In genomic region chr3:45166283-45166879, GRCh38 we compare ENCODE assay signal across 12 cellular contexts. TPM values are rescaled to one million over a fixed set of nuclear protein-coding genes. Genes with fewer than 3 reads are reported as not detected.
DNase-seq lines count a peak whose midpoint lies in the region; ATAC-seq and TF ChIP-seq lines count a peak whose summit lies in the region.
"Had no signal": no experiment of that assay in that cellular context is flagged by ENCODE, and none has a peak within 500 bp of the region (broad histone marks: within the 10 kb centered on the region; RNA-seq: fewer than 3 reads in every experiment).

No MANE protein-coding gene starts in this region.

- peaks cover 0 to 7% of the 10 kb centered on the region in 2 donors for H3K36me3 Mint-ChIP-seq in CD14-positive monocyte
- no peaks in the 10 kb centered on the region for H3K36me3 Mint-ChIP-seq in central memory CD8-positive, alpha-beta T cell (ENCODE audit: insufficient read depth)
- no peaks in the 10 kb centered on the region for H3K36me3 Mint-ChIP-seq in nephron (ENCODE audit: low read depth)

- intact Hi-C loops in CD14-positive monocyte (cut with micrococcal nuclease) (loop anchor here in 1 of 2 donors (2.0 to 5.0 kb wide), 3 partner anchors 102 to 1241 kb away; partner anchors contain the start of genes CCR5AS and CCRL2), IMR-90 (cut with micrococcal nuclease) (no loop called here)

- peaks cover 17% of the 10 kb centered on the region for H3K9me1 ChIP-seq in IMR-90 (ENCODE audit: insufficient read depth, low read length)

- CTCF ChIA-PET in IMR-90 (lab: Yijun Ruan, JAX): interaction anchor here (0.6 kb wide), 1 partner anchor 33 kb away, joined by 4 read pairs; no protein-coding TSS in a partner anchor

- H2AK5ac ChIP-seq in IMR-90 (ENCODE audit: low read depth, low read length): peak overlapping the region; percentile 99

- H3K23ac ChIP-seq in IMR-90 (ENCODE audit: low read depth, low read length): peak overlapping the region; percentile 79

- DNase-seq in CD14-positive monocyte (ENCODE audit: low spot score) (no peak), IMR-90 (no peak), WERI-Rb-1 (no peak), NCI-H1092 (lab: John Stamatoyannopoulos, UW) (no peak), A172 (ENCODE audit: low spot score) (no peak), GM13976 (ENCODE audit: low spot score) (no peak)
- no peak for DNase-seq in central memory CD8-positive, alpha-beta T cell (ENCODE audit: low spot score in 2 of 2)
- DNase-seq: NCI-H524 treated with DMSO at 0.1 percent for 48 hours; SHP77 treated with DMSO at 0.1 percent for 48 hours; stimulated activated naive CD8-positive, alpha-beta T cell treated with anti-CD3 and anti-CD28 coated beads, Interleukin-15, Interleukin-2, amounts not matched to agents 100 U/mL and 50 U/mL, for 24 hours had no signal

- BruUV-seq in IMR-90 (replicated peaks; lab: Mats Ljungman, UMichigan): no TSS peak

- H3K27me3 Mint-ChIP-seq in CD14-positive monocyte (ENCODE audit: low read depth in 3 of 3) (peaks cover 0 to 3% (median 2%) of the 10 kb centered on the region in 3 donors), nephron (ENCODE audit: low read depth) (peaks cover 17% of the 10 kb centered on the region)
- H3K27me3 Mint-ChIP-seq in central memory CD8-positive, alpha-beta T cell: peaks cover 12% of the 10 kb centered on the region

- peak overlapping the region; percentile 78 for H3K18ac ChIP-seq in IMR-90 (ENCODE audit: low read depth, low read length)

- dilution Hi-C loops in IMR-90 (cut with HindIII; ENCODE audit: low sequenced_read_pairs, unreplicated experiment): no loop called here

- H3K27ac ChIP-seq in IMR-90 (ENCODE audit: insufficient read depth, low read length) (peak overlapping the region; percentile 78), WERI-Rb-1 (no peak overlapping the region)
- H3K27ac ChIP-seq: cardiac muscle cell had no signal

- H4K8ac ChIP-seq in IMR-90 (ENCODE audit: low read depth in 2 of 2, low read length in 2 of 2): peak overlapping the region; percentile 85 to 91

- H2BK20ac ChIP-seq in IMR-90 (ENCODE audit: low read depth, low read length): peak overlapping the region; percentile 97

- TF ChIP-seq RAD21 in IMR-90 (IDR thresholded peaks at IDR 0.05; ENCODE audit: low read length): no peak

- peaks cover 0 to 3% (median 0%) of the 10 kb centered on the region in 7 donors for H3K9me3 Mint-ChIP-seq in CD14-positive monocyte
- no peaks in the 10 kb centered on the region for H3K9me3 Mint-ChIP-seq in central memory CD8-positive, alpha-beta T cell
- peaks cover 6% of the 10 kb centered on the region for H3K9me3 Mint-ChIP-seq in nephron

- no peak overlapping the region for H3K9ac ChIP-seq in IMR-90 (ENCODE audit: low read depth, low read length)

- H3K4me1 Mint-ChIP-seq in CD14-positive monocyte: peaks cover 70% of the 10 kb centered on the region
- peaks cover 11% of the 10 kb centered on the region for H3K4me1 Mint-ChIP-seq in central memory CD8-positive, alpha-beta T cell
- H3K4me1 Mint-ChIP-seq in nephron: peaks cover 37% of the 10 kb centered on the region

- H3K27ac Mint-ChIP-seq in CD14-positive monocyte (peak overlapping the region; percentile 98 to 100 (median 100)), nephron (peak overlapping the region; percentile 74 to 82 (median 75))
- H3K27ac Mint-ChIP-seq in central memory CD8-positive, alpha-beta T cell (ENCODE audit: low read depth): peak overlapping the region; percentile 91

- no peak for TF ChIP-seq CTCF in CD14-positive monocyte (IDR thresholded peaks at IDR 0.05)
- TF ChIP-seq CTCF in IMR-90 (conservative IDR thresholded peaks at IDR 0.05; ENCODE audit: low read depth, low read length): no peak
- TF ChIP-seq CTCF in nephron (IDR thresholded peaks at IDR 0.05; ENCODE audit: unreplicated experiment in 3 of 3): no peak
- TF ChIP-seq CTCF in WERI-Rb-1 (IDR thresholded peaks at IDR 0.05; ENCODE audit: low read depth, low read length): no peak
- TF ChIP-seq CTCF in GM13976 (IDR thresholded peaks at IDR 0.05; ENCODE audit: borderline replicate concordance, control extremely low read depth, extremely low read depth, insufficient read depth, missing control alignments): no peak

- H3K4me3 ChIP-seq in IMR-90 (ENCODE audit: insufficient read depth, low read depth, low read length) (no peak overlapping the region), WERI-Rb-1 (ENCODE audit: low read depth, low read length) (no peak overlapping the region)
- H3K4me3 ChIP-seq: cardiac muscle cell had no signal

- no peak overlapping the region for H3K4me2 ChIP-seq in IMR-90 (ENCODE audit: low read depth, low read length)

- peak overlapping the region; percentile 65 for H2AFZ ChIP-seq in IMR-90 (replicated peaks; ENCODE audit: low read length, poor library complexity)

- WGBS in IMR-90 (ENCODE audit: extremely low coverage in 2 of 2, insufficient read length in 1 of 2), 2 experiments: 93% methylated on average over 2 of the region's 4 CpGs; no CpG with 5 or more reads in 1 of the 2 experiments

- peak overlapping the region; percentile 96 for H2BK120ac ChIP-seq in IMR-90 (ENCODE audit: low read depth, low read length)

- H3K9me3 ChIP-seq in IMR-90 (ENCODE audit: control insufficient read depth, insufficient read depth, low read length) (no peaks in the 10 kb centered on the region), WERI-Rb-1 (ENCODE audit: severe bottlenecking) (no peaks in the 10 kb centered on the region)

- H3K36me3 ChIP-seq in IMR-90 (ENCODE audit: control insufficient read depth, insufficient read depth, low read length): no peaks in the 10 kb centered on the region
- H3K36me3 ChIP-seq in WERI-Rb-1: no peaks in the 10 kb centered on the region
- H3K36me3 ChIP-seq: cardiac muscle cell had no signal

- H4K91ac ChIP-seq in IMR-90 (ENCODE audit: insufficient read depth, low read depth, low read length): peak overlapping the region; percentile 91

- H3K4me3 Mint-ChIP-seq in CD14-positive monocyte (no peak overlapping the region), nephron (no peak overlapping the region)
- H3K4me3 Mint-ChIP-seq in central memory CD8-positive, alpha-beta T cell: no peak overlapping the region

- in situ Hi-C loops in IMR-90 (cut with MboI; ENCODE audit: low sequenced_read_pairs) (no loop called here), GM13976 (cut with MboI; ENCODE audit: low sequenced_read_pairs, unreplicated experiment) (no loop called here)

- POLR2A ChIA-PET in IMR-90 (lab: Charles Lee; ENCODE audit: unreplicated experiment): no interaction called here

- TF ChIP-seq POLR2A in IMR-90 (IDR thresholded peaks at IDR 0.05; ENCODE audit: low read depth, low read length): no peak

- peak overlapping the region; percentile 92 for H3K14ac ChIP-seq in IMR-90 (replicated peaks; ENCODE audit: low read depth, low read length)

- H2BK5ac ChIP-seq in IMR-90 (ENCODE audit: low read depth, low read length, poor library complexity, severe bottlenecking): peak overlapping the region; percentile 92

- H3K4me1 ChIP-seq in IMR-90 (ENCODE audit: control insufficient read depth, insufficient read depth, low read length): peaks cover 17% of the 10 kb centered on the region

- peak overlapping the region; percentile 99 for H3K4ac ChIP-seq in IMR-90 (ENCODE audit: low read depth, low read length)

- H4K20me1 ChIP-seq in IMR-90 (ENCODE audit: insufficient read depth, low read length): no peaks in the 10 kb centered on the region

- H3K56ac ChIP-seq in IMR-90 (ENCODE audit: extremely low read depth, insufficient read depth, low read length): peak overlapping the region; percentile 55

- H2BK15ac ChIP-seq in IMR-90 (ENCODE audit: low read depth, low read length): peak overlapping the region; percentile 89

- H3K79me1 ChIP-seq in IMR-90 (ENCODE audit: low read depth in 1 of 2, low read length in 2 of 2): no peaks in the 10 kb centered on the region; a peak in 1 of 4 replicates

- peak overlapping the region; percentile 48 for H2AK9ac ChIP-seq in IMR-90 (replicated peaks; ENCODE audit: low read depth, low read length, poor library complexity)

- peak overlapping the region; percentile 73 for H4K5ac ChIP-seq in IMR-90 (ENCODE audit: low read depth, low read length)

- no peak for ATAC-seq in IMR-90 (ENCODE audit: low read depth)
- no peak for ATAC-seq in central memory CD8-positive, alpha-beta T cell (replicated peaks; ENCODE audit: extremely low read depth, poor library complexity, severe bottlenecking)

- H3K27me3 ChIP-seq in IMR-90 (ENCODE audit: control insufficient read depth, insufficient read depth, low read length) (no peaks in the 10 kb centered on the region), WERI-Rb-1 (ENCODE audit: insufficient read depth, low read depth, severe bottlenecking) (no peaks in the 10 kb centered on the region)

TF ChIP-seq in IMR-90, 13 proteins besides CTCF, POLR2A, EP300 and RAD21 (continues in another document):
- TF ChIP-seq RFX5 (IDR thresholded peaks at IDR 0.05; ENCODE audit: low read depth, low read length): no peak
- TF ChIP-seq FOS (IDR thresholded peaks at IDR 0.05; ENCODE audit: low read depth, low read length): no peak
- no peak for TF ChIP-seq BHLHE40 (IDR thresholded peaks at IDR 0.05; ENCODE audit: low read depth, low read length)
- no peak for TF ChIP-seq ELK1 (IDR thresholded peaks at IDR 0.05; ENCODE audit: borderline replicate concordance, low read depth, low read length)

RNA-seq across cellular contexts. Expression of gene CDCP1, which starts 20.2 kb away (rescaled TPM):
- polyA plus RNA-seq in CD14-positive monocyte (1 to 10 TPM in 1 of 2 donors, under 1 TPM in 1; 0.42 to 1.3 TPM), IMR-90 (2012; rRNA removed) (3.1 and 3.8 TPM in 2 replicates)
- total RNA-seq in IMR-90 (2012; rRNA removed): 2.5 TPM in 2 replicates
- polyA plus RNA-seq in IMR-90 (2012; cell fraction: cytosol; rRNA removed): 1.6 and 3.5 TPM in 2 replicates
- polyA plus RNA-seq in IMR-90 (2012; cell fraction: nucleus; rRNA removed; ENCODE audit: low replicate concordance): 1.5 and 3.9 TPM in 2 replicates
- total RNA-seq in A172 (2014; rRNA removed; shearing (Covaris generic)): 0.29 and 0.78 TPM in 2 replicates
- polyA plus RNA-seq: cardiac muscle cell had no signal

RNA-seq across cellular contexts. Expression of gene TMEM158, which starts 59.7 kb away (rescaled TPM):
- polyA plus RNA-seq in CD14-positive monocyte: under 1 TPM in 1 of 2 donors, not detected in 1; 0.19 TPM
- total RNA-seq in IMR-90 (2012; rRNA removed): 1.6 and 3.3 TPM in 2 replicates
- 16.4 and 23.3 TPM in 2 replicates for polyA plus RNA-seq in IMR-90 (2012; rRNA removed)
- 45.4 and 87.2 TPM in 2 replicates for polyA plus RNA-seq in IMR-90 (2012; cell fraction: cytosol; rRNA removed)
- 28.4 and 28.8 TPM in 2 replicates for polyA plus RNA-seq in IMR-90 (2012; cell fraction: nucleus; rRNA removed; ENCODE audit: low replicate concordance)
- 95.1 and 111 TPM in 2 replicates for total RNA-seq in A172 (2014; rRNA removed; shearing (Covaris generic))

Comparison
In these comparisons a context has a peak if more than half of its experiments do, and no peak if none do; other contexts are left out.
1. RNA of gene TMEM158, which starts 59.7 kb away (total RNA-seq): 95.1 to 111 TPM in A172; 1.6 to 3.3 TPM in IMR-90; every median in the first group is over 10 times any median in the second.
2. Peak in every context shown above with its lines, with median percentiles within 50 percentile points of each other: H3K27ac Mint-ChIP-seq.